In genomic region chr1:10980094-10980577, GRCh38 we compare ENCODE assay signal across 9 cellular contexts. TPM values are rescaled to one million over a fixed set of nuclear protein-coding genes. Genes with fewer than 3 reads are reported as not detected.
DNase-seq lines count a peak whose midpoint lies in the region; ATAC-seq and TF ChIP-seq lines count a peak whose summit lies in the region.
"Had no signal": no experiment of that assay in that cellular context is flagged by ENCODE, and none has a peak within 500 bp of the region (broad histone marks: within the 10 kb centered on the region; RNA-seq: fewer than 3 reads in every experiment).

No MANE protein-coding gene starts in this region.

- no peak for TF ChIP-seq EP300 in SK-N-SH (IDR thresholded peaks at IDR 0.05; ENCODE audit: borderline replicate concordance in 1 of 2, low read depth in 1 of 2, low read length in 1 of 2)

- TF ChIP-seq POLR2A in uterus (IDR thresholded peaks at IDR 0.05) (no peak), erythroblast (IDR thresholded peaks at IDR 0.05; ENCODE audit: low read length) (no peak)

- CTCF ChIA-PET in SK-N-SH (lab: Yijun Ruan, JAX) = interaction anchor here (0.6 to 2.5 kb wide), 4 partner anchors 10 to 57 kb away, joined by 3 to 7 read pairs (median 4); no protein-coding TSS in a partner anchor

- no peak overlapping the region for H3K4me2 ChIP-seq in SK-N-SH
- H3K4me2 ChIP-seq: BLaER1 had no signal

- 80% methylated on average over 11 of the region's 15 CpGs for WGBS in SK-N-SH (ENCODE audit: low lambda C conversion rate)
- 26 to 31% methylated on average over 15 of the region's 15 CpGs for WGBS in lung, 2 donors

- H3K4me3 ChIP-seq in SK-N-SH (ENCODE audit: low read depth in 2 of 2, low read length in 1 of 2) = no peak overlapping the region
- H3K4me3 ChIP-seq in lung = no peak overlapping the region
- H3K4me3 ChIP-seq in uterus = peak overlapping the region in 1 of 2 donors; percentile 1
- H3K4me3 ChIP-seq: BLaER1 had no signal

- H3K4me1 ChIP-seq in SK-N-SH (ENCODE audit: control insufficient read depth in 1 of 2, insufficient read depth in 2 of 2, low read depth in 1 of 2, low read length in 1 of 2) (peaks cover 7 to 10% of the 10 kb centered on the region in 2 experiments; a peak in 2 of 4 replicates), lung (ENCODE audit: control insufficient read depth in 2 of 2, insufficient read depth in 2 of 2, low read length in 2 of 2) (peaks cover 0 to 6% of the 10 kb centered on the region in 2 donors), uterus (no peaks in the 10 kb centered on the region)

- no peak overlapping the region for H3K9ac ChIP-seq in SK-N-SH
- H3K9ac ChIP-seq: BLaER1 had no signal

- TF ChIP-seq CTCF in SK-N-SH (IDR thresholded peaks at IDR 0.05) (no peak), lung (IDR thresholded peaks at IDR 0.05; ENCODE audit: control extremely low read depth, extremely low read depth) (no peak), uterus (IDR thresholded peaks at IDR 0.05) (peak in 2 of 4 experiments; percentile 13 to 16)

- no peak for TF ChIP-seq RAD21 in SK-N-SH (IDR thresholded peaks at IDR 0.05; ENCODE audit: low read length)

- H3K9me2 ChIP-seq in SK-N-SH = no peaks in the 10 kb centered on the region

- H2AFZ ChIP-seq in SK-N-SH (ENCODE audit: low read depth) = no peak overlapping the region

- peak; percentile 14 for ATAC-seq in SK-N-SH treated with all-trans-retinoic acid at 6 μM for 48 hours
- peak; percentile 81 for ATAC-seq in lung (ENCODE audit: insufficient read depth, low FRiP score)

- H3K9me3 ChIP-seq in SK-N-SH (no peaks in the 10 kb centered on the region), lung (ENCODE audit: control insufficient read depth in 2 of 2, insufficient read depth in 1 of 2, low read length in 1 of 2) (no peaks in the 10 kb centered on the region), uterus (no peaks in the 10 kb centered on the region)
- H3K9me3 ChIP-seq: BLaER1 had no signal

- DNase-seq in SK-N-SH = no peak
- peak; percentile 75 for DNase-seq in epidermal melanocyte (ENCODE audit: insufficient read length, low spot score)
- peak; percentile 82 for DNase-seq in lung (ENCODE audit: low spot score)
- peak; percentile 20 to 44 for DNase-seq in uterus
- no peak for DNase-seq in erythroblast (lab: John Stamatoyannopoulos, UW)
- no peak for DNase-seq in T1000 (lab: John Stamatoyannopoulos, UW)
- no peak for DNase-seq in central memory CD4-positive, alpha-beta T cell

- H3K36me3 ChIP-seq in SK-N-SH (replicated peaks in 1 of 2; ENCODE audit: control insufficient read depth in 1 of 2, insufficient read depth in 2 of 2, low read length in 1 of 2) (no peaks in the 10 kb centered on the region), lung (ENCODE audit: control insufficient read depth in 2 of 2, insufficient read depth in 2 of 2, low read length in 2 of 2) (no peaks in the 10 kb centered on the region), uterus (no peaks in the 10 kb centered on the region)
- H3K36me3 ChIP-seq: BLaER1 had no signal

- H3K27me3 ChIP-seq in SK-N-SH (ENCODE audit: insufficient read depth) = no peaks in the 10 kb centered on the region
- H3K27me3 ChIP-seq in lung (ENCODE audit: control insufficient read depth, insufficient read depth) = no peaks in the 10 kb centered on the region
- H3K27me3 ChIP-seq in uterus = no peaks in the 10 kb centered on the region
- H3K27me3 ChIP-seq: BLaER1 had no signal

- POLR2A ChIA-PET in SK-N-SH (lab: Yijun Ruan, JAX) = no interaction called here

- no peak overlapping the region for H3K27ac ChIP-seq in SK-N-SH (ENCODE audit: low read depth in 2 of 2, low read length in 1 of 2)
- no peak overlapping the region for H3K27ac ChIP-seq in lung (ENCODE audit: low read depth in 1 of 2, low read length in 1 of 2)
- no peak overlapping the region for H3K27ac ChIP-seq in uterus
- H3K27ac ChIP-seq: BLaER1 had no signal

- peaks cover 8% of the 10 kb centered on the region for H3F3A ChIP-seq in SK-N-SH (replicated peaks; ENCODE audit: insufficient read depth)

- no peaks in the 10 kb centered on the region for H4K20me1 ChIP-seq in SK-N-SH (ENCODE audit: insufficient read depth)
- H4K20me1 ChIP-seq: BLaER1 had no signal

- H3K79me2 ChIP-seq in SK-N-SH (ENCODE audit: insufficient read depth) = no peaks in the 10 kb centered on the region

- intact Hi-C loops in uterus (cut with DNase I; ENCODE audit: low total_unique reads) = no loop called here

TF ChIP-seq in SK-N-SH treated with all-trans-retinoic acid at 6 μM for 48 hours, 23 proteins besides CTCF, POLR2A, EP300 and RAD21:
- no peak for TF ChIP-seq GLIS3 (CRISPR knock-in tag; IDR thresholded peaks at IDR 0.05)
- no peak for TF ChIP-seq CSRNP3 (CRISPR knock-in tag; IDR thresholded peaks at IDR 0.05)
- TF ChIP-seq ZNF70 (CRISPR knock-in tag; IDR thresholded peaks at IDR 0.05) = no peak
- no peak for TF ChIP-seq OSR1 (CRISPR knock-in tag; IDR thresholded peaks at IDR 0.05)
- TF ChIP-seq ZC3H10 (CRISPR knock-in tag; IDR thresholded peaks at IDR 0.05) = no peak
- no peak for TF ChIP-seq ZFP30 (CRISPR knock-in tag; IDR thresholded peaks at IDR 0.05)

TF ChIP-seq in SK-N-SH, 30 proteins besides CTCF, POLR2A, EP300 and RAD21:
- TF ChIP-seq USF2 (IDR thresholded peaks at IDR 0.05; ENCODE audit: borderline replicate concordance, low read depth, low read length) = no peak
- no peak for TF ChIP-seq FOSL2 (IDR thresholded peaks at IDR 0.05; ENCODE audit: borderline replicate concordance, low read depth)
- no peak for TF ChIP-seq ZBTB33 (IDR thresholded peaks at IDR 0.05; ENCODE audit: borderline replicate concordance, low read depth)
- no peak for TF ChIP-seq GABPA (IDR thresholded peaks at IDR 0.05; ENCODE audit: low read depth)
- TF ChIP-seq IRF3 (IDR thresholded peaks at IDR 0.05; ENCODE audit: low read depth, low read length) = no peak
- TF ChIP-seq POLR2AphosphoS5 (IDR thresholded peaks at IDR 0.05; ENCODE audit: low read depth, low read length) = no peak
- no peak for TF ChIP-seq ELF1 (IDR thresholded peaks at IDR 0.05)
- no peak for TF ChIP-seq FOXJ3 (CRISPR knock-in tag; IDR thresholded peaks at IDR 0.05)
- no peak for TF ChIP-seq TEAD4 (IDR thresholded peaks at IDR 0.05; ENCODE audit: borderline replicate concordance, insufficient read depth)
- no peak for TF ChIP-seq YY1 (IDR thresholded peaks at IDR 0.05; ENCODE audit: low read depth)
- no peak for TF ChIP-seq RXRA (IDR thresholded peaks at IDR 0.05; ENCODE audit: borderline replicate concordance, low read depth)
- no peak for TF ChIP-seq NFIC (IDR thresholded peaks at IDR 0.05; ENCODE audit: borderline replicate concordance)
- TF ChIP-seq RCOR1 (IDR thresholded peaks at IDR 0.05; ENCODE audit: low read length) = no peak
- no peak for TF ChIP-seq SMC3 (IDR thresholded peaks at IDR 0.05; ENCODE audit: low read depth, low read length)
- no peak for TF ChIP-seq JUND (IDR thresholded peaks at IDR 0.05)
- no peak for TF ChIP-seq EZH2phosphoT487 (IDR thresholded peaks at IDR 0.05; ENCODE audit: borderline replicate concordance, low read depth)
- TF ChIP-seq CHD2 (IDR thresholded peaks at IDR 0.05; ENCODE audit: low read length, partially characterized antibody) = no peak
- TF ChIP-seq PBX3 (IDR thresholded peaks at IDR 0.05) = no peak

RNA-seq across cellular contexts. Expression of gene TARDBP, which starts 32.3 kb away (rescaled TPM):
- polyA plus RNA-seq in SK-N-SH (2012; rRNA removed) (156 and 207 TPM in 2 replicates), lung (100 to 1,000 TPM in 1 of 2 donors, 10 to 100 TPM in 1; 88.7 to 134 TPM)
- 151 and 217 TPM in 2 replicates for polyA plus RNA-seq in SK-N-SH (2012; cell fraction: cytosol; rRNA removed)
- polyA plus RNA-seq in SK-N-SH (2012; cell fraction: nucleus; rRNA removed) = 379 and 436 TPM in 2 replicates
- total RNA-seq in lung (100 to 1,000 TPM; 111 to 205 TPM), uterus (100 to 1,000 TPM; 176 to 617 (median 207) TPM)

Comparison
In these comparisons a context has a peak if more than half of its experiments do, and no peak if none do; other contexts are left out.
1. DNase-seq: peak in epidermal melanocyte (single experiment), lung (single experiment) and uterus (2 of 2); none in SK-N-SH (single experiment), erythroblast (0 of 2), T1000 (single experiment) and central memory CD4-positive, alpha-beta T cell (single experiment).